2 cellular contexts compared by ENCODE assay signal in genomic region chr17:50920041-50920410, GRCh38.
TF ChIP-seq lines count a peak whose summit lies in the region.

No MANE protein-coding gene starts in this region.

TF ChIP-seq in IMR-90, 13 proteins besides CTCF, POLR2A, EP300 and RAD21 (continued from another document):
- TF ChIP-seq ELK1 (IDR thresholded peaks at IDR 0.05; ENCODE audit: borderline replicate concordance, low read depth, low read length) (no peak), USF2 (IDR thresholded peaks at IDR 0.05; ENCODE audit: low read depth, low read length) (no peak), CHD1 (IDR thresholded peaks at IDR 0.05; ENCODE audit: low read depth, low read length) (no peak), NFE2L2 (IDR thresholded peaks at IDR 0.05; ENCODE audit: low read depth, low read length) (no peak), RCOR1 (IDR thresholded peaks at IDR 0.05; ENCODE audit: insufficient replicate concordance, low read length) (no peak)

TF ChIP-seq in SK-N-SH, 30 proteins besides CTCF, POLR2A, EP300 and RAD21 (continued from another document):
- TF ChIP-seq IRF3 (IDR thresholded peaks at IDR 0.05; ENCODE audit: low read depth, low read length) = no peak
- TF ChIP-seq TEAD4 (IDR thresholded peaks at IDR 0.05; ENCODE audit: borderline replicate concordance, insufficient read depth) = no peak
